13 cellular contexts compared by ENCODE assay signal in genomic region chr11:19822531-19822930, GRCh38.
A peak's percentile ranks its signal among the peaks of the same experiment; 100 is the strongest.
DNase-seq lines count a peak whose midpoint lies in the region; ATAC-seq and TF ChIP-seq lines count a peak whose summit lies in the region.
"Had no signal": no experiment of that assay in that cellular context is flagged by ENCODE, and none has a peak within 500 bp of the region (broad histone marks: within the 10 kb centered on the region; RNA-seq: fewer than 3 reads in every experiment).

No MANE protein-coding gene starts in this region.

- ATAC-seq in HG03565 (IDR thresholded peaks at IDR 0.05; ENCODE audit: unreplicated experiment) (no peak), T-helper 17 cell (no peak)

- no peak overlapping the region for H3K27ac Mint-ChIP-seq in T-helper 17 cell
- H3K27ac Mint-ChIP-seq in endothelial cell (ENCODE audit: unreplicated experiment) = no peak overlapping the region
- H3K27ac Mint-ChIP-seq: B cell; CD4-positive, alpha-beta T cell; IgD-negative memory B cell had no signal

- H3K27me3 Mint-ChIP-seq in T-helper 17 cell (peaks cover 34% of the 10 kb centered on the region), endothelial cell (ENCODE audit: unreplicated experiment) (peaks cover 7% of the 10 kb centered on the region)

- no peak for TF ChIP-seq CTCF in endothelial cell (IDR thresholded peaks at IDR 0.05; ENCODE audit: unreplicated experiment)

- DNase-seq in NCI-H82 (lab: John Stamatoyannopoulos, UW) (peak; percentile 11), NCI-H82 treated with DMSO at 0.1 percent for 48 hours (lab: John Stamatoyannopoulos, UW; ENCODE audit: unreplicated experiment) (no peak), NCI-H524 treated with DMSO at 0.1 percent for 48 hours (lab: John Stamatoyannopoulos, UW) (peak; percentile 71), cerebellum (ENCODE audit: low spot score) (peak; percentile 41), T-helper 17 cell (no peak), endothelial cell (ENCODE audit: low spot score) (no peak)
- DNase-seq: Calu3; CD4-positive, alpha-beta T cell; DND-41; KG1 had no signal

- H3K4me3 Mint-ChIP-seq in T-helper 17 cell (no peak overlapping the region), endothelial cell (ENCODE audit: unreplicated experiment) (no peak overlapping the region)
- H3K4me3 Mint-ChIP-seq: B cell; CD4-positive, alpha-beta T cell; IgD-negative memory B cell had no signal

- H3K36me3 Mint-ChIP-seq in T-helper 17 cell (ENCODE audit: low read depth) (peaks cover 3% of the 10 kb centered on the region), endothelial cell (ENCODE audit: low read depth, unreplicated experiment) (no peaks in the 10 kb centered on the region)

- no peaks in the 10 kb centered on the region for H3K9me3 ChIP-seq in T-helper 17 cell (ENCODE audit: control insufficient read depth, low read length, poor library complexity, severe bottlenecking)

- H3K4me1 Mint-ChIP-seq in T-helper 17 cell (peaks cover 4% of the 10 kb centered on the region), endothelial cell (ENCODE audit: unreplicated experiment) (no peaks in the 10 kb centered on the region)
- H3K4me1 Mint-ChIP-seq: B cell had no signal

- no peaks in the 10 kb centered on the region for H3K9me3 Mint-ChIP-seq in endothelial cell (ENCODE audit: unreplicated experiment)
- H3K9me3 Mint-ChIP-seq: CD4-positive, alpha-beta T cell; IgD-negative memory B cell had no signal

Comparison
In these comparisons a context has a peak if more than half of its experiments do, and no peak if none do; other contexts are left out.
1. DNase-seq: peak in NCI-H82 (single experiment), NCI-H524 treated with DMSO at 0.1 percent for 48 hours (single experiment) and cerebellum (single experiment); none in NCI-H82 treated with DMSO at 0.1 percent for 48 hours (single experiment), T-helper 17 cell (0 of 3) and endothelial cell (single experiment).